In genomic region chr11:11978792-11979486, GRCh38 we compare ENCODE assay signal across 8 cellular contexts.
DNase-seq lines count a peak whose midpoint lies in the region; ATAC-seq and TF ChIP-seq lines count a peak whose summit lies in the region.

No MANE protein-coding gene starts in this region.

- peak overlapping the region; percentile 11 for H3K27ac Mint-ChIP-seq in stimulated activated effector memory CD8-positive, alpha-beta T cell treated with anti-CD3 and anti-CD28 coated beads, Interleukin-12 subunit alpha, Interleukin-12 subunit beta, amount 100 ng/mL, for 72 hours

- no peaks in the 10 kb centered on the region for H3K36me3 Mint-ChIP-seq in stimulated activated effector memory CD8-positive, alpha-beta T cell treated with anti-CD3 and anti-CD28 coated beads, Interleukin-12 subunit alpha, Interleukin-12 subunit beta, amount 100 ng/mL, for 72 hours

- peak; percentile 49; the same call in 1 of the 2 replicates for TF ChIP-seq EP300 in Ishikawa (IDR thresholded peaks at IDR 0.05; ENCODE audit: borderline replicate concordance)

- TF ChIP-seq RAD21 in Ishikawa (IDR thresholded peaks at IDR 0.05; ENCODE audit: low read depth): no peak

- DNase-seq in astrocyte of the spinal cord (ENCODE audit: low read depth, low spot score): peak; percentile 77
- DNase-seq in iris pigment epithelial cell (ENCODE audit: low read depth): peak; percentile 67
- DNase-seq in stimulated activated effector memory CD8-positive, alpha-beta T cell treated with anti-CD3 and anti-CD28 coated beads, Interleukin-12 subunit alpha, Interleukin-12 subunit beta, amount 100 ng/mL, for 72 hours (ENCODE audit: low spot score in 2 of 2): no peak
- DNase-seq in germinal center (ENCODE audit: low spot score): no peak
- no peak for DNase-seq in NCI-H774 (lab: John Stamatoyannopoulos, UW)
- DNase-seq in NCI-H187 treated with DMSO at 0.1 percent for 48 hours (lab: John Stamatoyannopoulos, UW): no peak
- no peak for DNase-seq in kidney glomerular epithelial cell (lab: John Stamatoyannopoulos, UW)

- no peak overlapping the region for H3K4me3 Mint-ChIP-seq in stimulated activated effector memory CD8-positive, alpha-beta T cell treated with anti-CD3 and anti-CD28 coated beads, Interleukin-12 subunit alpha, Interleukin-12 subunit beta, amount 100 ng/mL, for 72 hours

- H3K9me3 Mint-ChIP-seq in stimulated activated effector memory CD8-positive, alpha-beta T cell treated with anti-CD3 and anti-CD28 coated beads, Interleukin-12 subunit alpha, Interleukin-12 subunit beta, amount 100 ng/mL, for 72 hours: no peaks in the 10 kb centered on the region

- ATAC-seq in stimulated activated effector memory CD8-positive, alpha-beta T cell treated with anti-CD3 and anti-CD28 coated beads, Interleukin-12 subunit alpha, Interleukin-12 subunit beta, amount 100 ng/mL, for 72 hours: no peak

- H3K4me1 Mint-ChIP-seq in stimulated activated effector memory CD8-positive, alpha-beta T cell treated with anti-CD3 and anti-CD28 coated beads, Interleukin-12 subunit alpha, Interleukin-12 subunit beta, amount 100 ng/mL, for 72 hours: peaks cover 16% of the 10 kb centered on the region

- no peak for TF ChIP-seq CTCF in astrocyte of the spinal cord (IDR thresholded peaks at IDR 0.05; ENCODE audit: low read depth, low read length)

- in situ Hi-C loops in astrocyte of the spinal cord (cut with HindIII; ENCODE audit: low sequenced_read_pairs): no loop called here

- H3K4me3 ChIP-seq in astrocyte of the spinal cord (ENCODE audit: low read depth, low read length): no peak overlapping the region

TF ChIP-seq in Ishikawa, 13 proteins besides CTCF, POLR2A, EP300 and RAD21:
- TF ChIP-seq TEAD4 (IDR thresholded peaks at IDR 0.05) (no peak), USF1 (IDR thresholded peaks at IDR 0.05) (peak; percentile 86), REST (IDR thresholded peaks at IDR 0.05; ENCODE audit: low read depth) (no peak), CREB1 (IDR thresholded peaks at IDR 0.05; ENCODE audit: low read depth) (no peak), TCF12 (IDR thresholded peaks at IDR 0.05; ENCODE audit: low read depth) (0 out of 2 replicates have a peak, but pooled peaks have one; percentile 37), NFIC (IDR thresholded peaks at IDR 0.05) (peak; percentile 61; the same call in 1 of the 2 replicates), EGR1 (IDR thresholded peaks at IDR 0.05) (no peak), MAX (IDR thresholded peaks at IDR 0.05) (peak; percentile 60; the same call in 1 of the 2 replicates), TAF1 (IDR thresholded peaks at IDR 0.05; ENCODE audit: low read depth) (no peak)

Comparison
In these comparisons a context has a peak if more than half of its experiments do, and no peak if none do; other contexts are left out.
1. DNase-seq: peak in astrocyte of the spinal cord (single experiment) and iris pigment epithelial cell (single experiment); none in stimulated activated effector memory CD8-positive, alpha-beta T cell treated with anti-CD3 and anti-CD28 coated beads, Interleukin-12 subunit alpha, Interleukin-12 subunit beta, amount 100 ng/mL, for 72 hours (0 of 2), germinal center (single experiment), NCI-H774 (single experiment), NCI-H187 treated with DMSO at 0.1 percent for 48 hours (single experiment) and kidney glomerular epithelial cell (single experiment).